1 cellular context compared by ENCODE assay signal in the genomic region with DNA sequence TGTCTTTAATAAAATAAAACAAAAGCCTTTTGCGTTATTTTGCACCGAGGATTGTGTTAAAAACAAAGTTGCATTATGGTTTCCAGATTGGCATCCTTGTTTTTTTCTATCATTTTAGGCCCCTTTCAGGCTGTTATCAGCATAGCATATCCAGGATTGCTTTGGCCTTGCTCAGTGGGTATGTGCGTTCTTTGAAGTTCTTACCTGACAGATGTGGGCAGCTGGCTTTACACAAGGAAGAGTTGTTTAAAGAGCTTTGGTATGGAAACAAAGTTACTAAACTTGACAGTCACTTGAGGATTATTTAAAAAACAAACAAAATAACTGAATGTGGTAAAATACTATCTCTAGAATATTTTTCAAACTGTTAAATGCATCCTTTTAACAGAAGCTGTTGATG.
A peak's percentile ranks its signal among the peaks of the same experiment; 100 is the strongest.
TF ChIP-seq lines count a peak whose summit lies in the region.

No MANE protein-coding gene starts in this region.

TF ChIP-seq in HepG2, 621 proteins besides CTCF, POLR2A, EP300 and RAD21 (continued from another document and continues in another):
- peak; percentile 92 for TF ChIP-seq TFAP4 (IDR thresholded peaks at IDR 0.05; ENCODE audit: borderline replicate concordance, low read depth)
- TF ChIP-seq SPEN (CRISPR knock-in tag; IDR thresholded peaks at IDR 0.05; ENCODE audit: low read depth) = no peak
- TF ChIP-seq RFX3 (CRISPR knock-in tag; IDR thresholded peaks at IDR 0.05) = no peak
- no peak for TF ChIP-seq ZNF558 (CRISPR knock-in tag; IDR thresholded peaks at IDR 0.05; ENCODE audit: borderline replicate concordance)
- 0 out of 2 replicates have a peak, but pooled peaks have one; percentile 22 for TF ChIP-seq THRA (CRISPR knock-in tag; IDR thresholded peaks at IDR 0.05; ENCODE audit: borderline replicate concordance)
- no peak for TF ChIP-seq RBFOX2 (IDR thresholded peaks at IDR 0.05; ENCODE audit: low read depth, low read length)
- no peak for TF ChIP-seq SALL2 (CRISPR knock-in tag; IDR thresholded peaks at IDR 0.05)
- no peak for TF ChIP-seq ARID3A (IDR thresholded peaks at IDR 0.05; ENCODE audit: low read depth, low read length)
- TF ChIP-seq ZNF460 (CRISPR knock-in tag; IDR thresholded peaks at IDR 0.05; ENCODE audit: borderline replicate concordance) = no peak
- TF ChIP-seq, protein P1, sequence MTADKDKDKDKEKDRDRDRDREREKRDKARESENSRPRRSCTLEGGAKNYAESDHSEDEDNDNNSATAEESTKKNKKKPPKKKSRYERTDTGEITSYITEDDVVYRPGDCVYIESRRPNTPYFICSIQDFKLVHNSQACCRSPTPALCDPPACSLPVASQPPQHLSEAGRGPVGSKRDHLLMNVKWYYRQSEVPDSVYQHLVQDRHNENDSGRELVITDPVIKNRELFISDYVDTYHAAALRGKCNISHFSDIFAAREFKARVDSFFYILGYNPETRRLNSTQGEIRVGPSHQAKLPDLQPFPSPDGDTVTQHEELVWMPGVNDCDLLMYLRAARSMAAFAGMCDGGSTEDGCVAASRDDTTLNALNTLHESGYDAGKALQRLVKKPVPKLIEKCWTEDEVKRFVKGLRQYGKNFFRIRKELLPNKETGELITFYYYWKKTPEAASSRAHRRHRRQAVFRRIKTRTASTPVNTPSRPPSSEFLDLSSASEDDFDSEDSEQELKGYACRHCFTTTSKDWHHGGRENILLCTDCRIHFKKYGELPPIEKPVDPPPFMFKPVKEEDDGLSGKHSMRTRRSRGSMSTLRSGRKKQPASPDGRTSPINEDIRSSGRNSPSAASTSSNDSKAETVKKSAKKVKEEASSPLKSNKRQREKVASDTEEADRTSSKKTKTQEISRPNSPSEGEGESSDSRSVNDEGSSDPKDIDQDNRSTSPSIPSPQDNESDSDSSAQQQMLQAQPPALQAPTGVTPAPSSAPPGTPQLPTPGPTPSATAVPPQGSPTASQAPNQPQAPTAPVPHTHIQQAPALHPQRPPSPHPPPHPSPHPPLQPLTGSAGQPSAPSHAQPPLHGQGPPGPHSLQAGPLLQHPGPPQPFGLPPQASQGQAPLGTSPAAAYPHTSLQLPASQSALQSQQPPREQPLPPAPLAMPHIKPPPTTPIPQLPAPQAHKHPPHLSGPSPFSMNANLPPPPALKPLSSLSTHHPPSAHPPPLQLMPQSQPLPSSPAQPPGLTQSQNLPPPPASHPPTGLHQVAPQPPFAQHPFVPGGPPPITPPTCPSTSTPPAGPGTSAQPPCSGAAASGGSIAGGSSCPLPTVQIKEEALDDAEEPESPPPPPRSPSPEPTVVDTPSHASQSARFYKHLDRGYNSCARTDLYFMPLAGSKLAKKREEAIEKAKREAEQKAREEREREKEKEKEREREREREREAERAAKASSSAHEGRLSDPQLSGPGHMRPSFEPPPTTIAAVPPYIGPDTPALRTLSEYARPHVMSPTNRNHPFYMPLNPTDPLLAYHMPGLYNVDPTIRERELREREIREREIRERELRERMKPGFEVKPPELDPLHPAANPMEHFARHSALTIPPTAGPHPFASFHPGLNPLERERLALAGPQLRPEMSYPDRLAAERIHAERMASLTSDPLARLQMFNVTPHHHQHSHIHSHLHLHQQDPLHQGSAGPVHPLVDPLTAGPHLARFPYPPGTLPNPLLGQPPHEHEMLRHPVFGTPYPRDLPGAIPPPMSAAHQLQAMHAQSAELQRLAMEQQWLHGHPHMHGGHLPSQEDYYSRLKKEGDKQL (CRISPR knock-in tag; IDR thresholded peaks at IDR 0.05; ENCODE audit: low read depth) = peak; percentile 78
- TF ChIP-seq, protein P2, sequence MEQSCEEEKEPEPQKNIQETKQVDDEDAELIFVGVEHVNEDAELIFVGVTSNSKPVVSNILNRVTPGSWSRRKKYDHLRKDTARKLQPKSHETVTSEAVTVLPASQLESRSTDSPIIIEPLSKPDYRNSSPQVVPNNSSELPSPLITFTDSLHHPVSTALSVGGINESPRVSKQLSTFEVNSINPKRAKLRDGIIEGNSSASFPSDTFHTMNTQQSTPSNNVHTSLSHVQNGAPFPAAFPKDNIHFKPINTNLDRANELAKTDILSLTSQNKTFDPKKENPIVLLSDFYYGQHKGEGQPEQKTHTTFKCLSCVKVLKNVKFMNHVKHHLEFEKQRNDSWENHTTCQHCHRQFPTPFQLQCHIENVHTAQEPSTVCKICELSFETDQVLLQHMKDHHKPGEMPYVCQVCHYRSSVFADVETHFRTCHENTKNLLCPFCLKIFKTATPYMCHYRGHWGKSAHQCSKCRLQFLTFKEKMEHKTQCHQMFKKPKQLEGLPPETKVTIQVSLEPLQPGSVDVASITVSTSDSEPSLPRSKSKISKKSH (CRISPR knock-in tag; IDR thresholded peaks at IDR 0.05; ENCODE audit: borderline replicate concordance) = no peak
- TF ChIP-seq, protein P3, sequence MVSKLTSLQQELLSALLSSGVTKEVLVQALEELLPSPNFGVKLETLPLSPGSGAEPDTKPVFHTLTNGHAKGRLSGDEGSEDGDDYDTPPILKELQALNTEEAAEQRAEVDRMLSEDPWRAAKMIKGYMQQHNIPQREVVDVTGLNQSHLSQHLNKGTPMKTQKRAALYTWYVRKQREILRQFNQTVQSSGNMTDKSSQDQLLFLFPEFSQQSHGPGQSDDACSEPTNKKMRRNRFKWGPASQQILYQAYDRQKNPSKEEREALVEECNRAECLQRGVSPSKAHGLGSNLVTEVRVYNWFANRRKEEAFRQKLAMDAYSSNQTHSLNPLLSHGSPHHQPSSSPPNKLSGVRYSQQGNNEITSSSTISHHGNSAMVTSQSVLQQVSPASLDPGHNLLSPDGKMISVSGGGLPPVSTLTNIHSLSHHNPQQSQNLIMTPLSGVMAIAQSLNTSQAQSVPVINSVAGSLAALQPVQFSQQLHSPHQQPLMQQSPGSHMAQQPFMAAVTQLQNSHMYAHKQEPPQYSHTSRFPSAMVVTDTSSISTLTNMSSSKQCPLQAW (CRISPR knock-in tag; IDR thresholded peaks at IDR 0.05) = no peak
- TF ChIP-seq ZSCAN9 (CRISPR knock-in tag; IDR thresholded peaks at IDR 0.05; ENCODE audit: borderline replicate concordance) = 0 out of 2 replicates have a peak, but pooled peaks have one; percentile 36
- TF ChIP-seq AGO2 (optimal IDR thresholded peaks at IDR 0.05; ENCODE audit: low read depth, low read length) = no peak
- no peak for TF ChIP-seq RARG (CRISPR knock-in tag; IDR thresholded peaks at IDR 0.05; ENCODE audit: low read depth)
- TF ChIP-seq KLF12 (CRISPR knock-in tag; IDR thresholded peaks at IDR 0.05; ENCODE audit: borderline replicate concordance) = no peak
- TF ChIP-seq, protein P4, sequence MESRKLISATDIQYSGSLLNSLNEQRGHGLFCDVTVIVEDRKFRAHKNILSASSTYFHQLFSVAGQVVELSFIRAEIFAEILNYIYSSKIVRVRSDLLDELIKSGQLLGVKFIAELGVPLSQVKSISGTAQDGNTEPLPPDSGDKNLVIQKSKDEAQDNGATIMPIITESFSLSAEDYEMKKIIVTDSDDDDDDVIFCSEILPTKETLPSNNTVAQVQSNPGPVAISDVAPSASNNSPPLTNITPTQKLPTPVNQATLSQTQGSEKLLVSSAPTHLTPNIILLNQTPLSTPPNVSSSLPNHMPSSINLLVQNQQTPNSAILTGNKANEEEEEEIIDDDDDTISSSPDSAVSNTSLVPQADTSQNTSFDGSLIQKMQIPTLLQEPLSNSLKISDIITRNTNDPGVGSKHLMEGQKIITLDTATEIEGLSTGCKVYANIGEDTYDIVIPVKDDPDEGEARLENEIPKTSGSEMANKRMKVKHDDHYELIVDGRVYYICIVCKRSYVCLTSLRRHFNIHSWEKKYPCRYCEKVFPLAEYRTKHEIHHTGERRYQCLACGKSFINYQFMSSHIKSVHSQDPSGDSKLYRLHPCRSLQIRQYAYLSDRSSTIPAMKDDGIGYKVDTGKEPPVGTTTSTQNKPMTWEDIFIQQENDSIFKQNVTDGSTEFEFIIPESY (CRISPR knock-in tag; IDR thresholded peaks at IDR 0.05) = peak; percentile 42; the same call in 1 of the 2 replicates
- TF ChIP-seq KDM5A (IDR thresholded peaks at IDR 0.05; ENCODE audit: borderline replicate concordance, low read length) = no peak
- 0 out of 2 replicates have a peak, but pooled peaks have one; percentile 9 for TF ChIP-seq MED1 (CRISPR knock-in tag; IDR thresholded peaks at IDR 0.05)
- TF ChIP-seq SAP130 (CRISPR knock-in tag; IDR thresholded peaks at IDR 0.05; ENCODE audit: low read depth) = peak; percentile 86
- no peak for TF ChIP-seq PHF21A (CRISPR knock-in tag; IDR thresholded peaks at IDR 0.05)
- TF ChIP-seq ZNF629 (CRISPR knock-in tag; conservative IDR thresholded peaks at IDR 0.05) = no peak
- peak; percentile 30; the same call in 1 of the 2 replicates for TF ChIP-seq PATZ1 (CRISPR knock-in tag; IDR thresholded peaks at IDR 0.05)
- no peak for TF ChIP-seq CHD4 (IDR thresholded peaks at IDR 0.05; ENCODE audit: borderline replicate concordance, low read length)
- no peak for TF ChIP-seq ZHX2 (IDR thresholded peaks at IDR 0.05; ENCODE audit: low read depth)
- TF ChIP-seq ZHX2 (CRISPR knock-in tag; IDR thresholded peaks at IDR 0.05; ENCODE audit: borderline replicate concordance) = no peak
